10 cellular contexts compared by ENCODE assay signal in the genomic region with DNA sequence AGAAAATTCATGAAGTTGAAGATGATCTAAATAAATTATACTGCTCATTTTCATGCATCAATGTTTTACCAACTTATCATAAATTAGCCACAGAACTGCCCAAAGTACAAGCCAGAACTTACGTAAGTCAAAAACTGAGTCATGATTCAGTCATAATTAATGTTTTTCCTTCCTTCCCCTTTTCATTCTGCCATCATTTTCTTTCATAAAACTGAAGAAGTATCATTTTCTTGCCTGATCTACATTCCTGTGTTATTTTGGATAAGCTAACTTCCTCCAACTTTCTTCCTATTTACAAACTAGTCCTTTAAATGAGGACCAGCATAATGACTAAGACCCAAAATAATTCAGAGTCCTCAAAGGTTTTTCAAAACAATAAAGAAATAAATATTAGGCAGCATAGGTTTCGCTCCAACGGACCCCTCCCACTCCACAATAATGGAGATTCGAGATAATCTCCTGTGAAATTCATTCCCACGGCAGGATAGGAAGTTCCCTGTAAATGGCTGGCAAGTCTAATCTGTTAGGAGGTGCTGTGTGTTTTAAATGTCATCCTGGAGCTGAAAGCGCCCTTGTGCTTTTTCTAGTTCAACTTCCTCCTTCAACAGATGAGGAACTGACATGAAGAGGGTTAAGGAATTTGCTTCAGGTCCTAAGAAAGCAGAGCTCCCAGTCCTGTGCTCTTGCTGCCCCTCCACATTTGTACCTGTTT.
A peak's percentile ranks its signal among the peaks of the same experiment; 100 is the strongest.
DNase-seq lines count a peak whose midpoint lies in the region; TF ChIP-seq lines count a peak whose summit lies in the region.
"Had no signal": no experiment of that assay in that cellular context is flagged by ENCODE, and none has a peak within 500 bp of the region (broad histone marks: within the 10 kb centered on the region; RNA-seq: fewer than 3 reads in every experiment).

No MANE protein-coding gene starts in this region.

- no peak overlapping the region for H2BK5ac ChIP-seq in mesenchymal stem cell (ENCODE audit: low read depth, low read length, poor library complexity, severe bottlenecking)

- H3K36me3 ChIP-seq in mesenchymal stem cell (ENCODE audit: control insufficient read depth in 1 of 2, insufficient read depth in 2 of 2, low read depth in 1 of 2, low read length in 2 of 2): peaks cover 13 to 24% of the 10 kb centered on the region in 2 experiments

- H4K8ac ChIP-seq in mesenchymal stem cell (ENCODE audit: low read length): no peak overlapping the region

- H3K79me1 ChIP-seq in mesenchymal stem cell (replicated peaks; ENCODE audit: low read length, poor library complexity, severe bottlenecking): peaks cover 12% of the 10 kb centered on the region

- H2BK15ac ChIP-seq in mesenchymal stem cell (ENCODE audit: low read depth, poor library complexity, severe bottlenecking): no peak overlapping the region

- H3K4ac ChIP-seq in mesenchymal stem cell (ENCODE audit: low read depth in 1 of 2, low read length in 2 of 2): no peak overlapping the region

- intact Hi-C loops in lower leg skin (cut with DNase I; ENCODE audit: low total_unique reads): no loop called here

- no peaks in the 10 kb centered on the region for H3K27me3 ChIP-seq in mesenchymal stem cell (ENCODE audit: control insufficient read depth in 1 of 2, insufficient read depth in 1 of 2, low read length in 2 of 2)

- no peak overlapping the region for H2AFZ ChIP-seq in mesenchymal stem cell (ENCODE audit: low read depth, low read length)

- no peak overlapping the region for H2BK120ac ChIP-seq in mesenchymal stem cell (ENCODE audit: low read depth, low read length)

- H2BK12ac ChIP-seq in mesenchymal stem cell (ENCODE audit: low read length in 2 of 2): no peak overlapping the region

- H4K91ac ChIP-seq in mesenchymal stem cell (ENCODE audit: low read length): no peak overlapping the region

- H3K14ac ChIP-seq in mesenchymal stem cell (ENCODE audit: low read length in 2 of 2): no peak overlapping the region

- H3K4me3 ChIP-seq in mesenchymal stem cell (ENCODE audit: insufficient read depth in 1 of 2, low read depth in 1 of 2, low read length in 2 of 2) (no peak overlapping the region), lower leg skin (ENCODE audit: low read depth, poor library complexity, severe bottlenecking) (no peak overlapping the region)

- no peaks in the 10 kb centered on the region for H3K9me3 ChIP-seq in mesenchymal stem cell (ENCODE audit: control insufficient read depth, low read length)

- no peak overlapping the region for H3K18ac ChIP-seq in mesenchymal stem cell (ENCODE audit: low read depth in 1 of 2, low read length in 2 of 2)

- no peak overlapping the region for H3K4me2 ChIP-seq in mesenchymal stem cell (ENCODE audit: low read length, poor library complexity, severe bottlenecking)

- TF ChIP-seq POLR2A in lower leg skin (IDR thresholded peaks at IDR 0.05) (no peak), erythroblast (IDR thresholded peaks at IDR 0.05; ENCODE audit: low read length) (no peak)

- H2AK5ac ChIP-seq in mesenchymal stem cell (ENCODE audit: low read length, severe bottlenecking): no peak overlapping the region

- no peak overlapping the region for H3K27ac ChIP-seq in mesenchymal stem cell (ENCODE audit: low read length, poor library complexity, severe bottlenecking)

- peak overlapping the region; percentile 20 for H3K9ac ChIP-seq in mesenchymal stem cell (ENCODE audit: low read length)

- TF ChIP-seq CTCF in AG09319 (IDR thresholded peaks at IDR 0.05; ENCODE audit: low read depth, low read length) (no peak), lower leg skin (IDR thresholded peaks at IDR 0.05) (no peak)

- DNase-seq in AG09319 (ENCODE audit: extremely low read depth, low read depth): peak; percentile 10
- DNase-seq in NOMO-1 treated with dmso at 0.1 percent for 144 hours (lab: John Stamatoyannopoulos, UW; ENCODE audit: unreplicated experiment): peak; percentile 47
- DNase-seq in dedifferentiated amniotic fluid mesenchymal stem cell (ENCODE audit: extremely low spot score): peak; percentile 52
- no peak for DNase-seq in mesenchymal stem cell
- no peak for DNase-seq in lower leg skin (ENCODE audit: low spot score in 2 of 2)
- no peak for DNase-seq in erythroblast (lab: John Stamatoyannopoulos, UW)
- DNase-seq in RPMI8226: no peak
- no peak for DNase-seq in activated CD4-positive, alpha-beta T cell treated with anti-CD3 and anti-CD28 coated beads for 48 hours
- DNase-seq: activated CD4-positive, alpha-beta memory T cell treated with anti-CD3 and anti-CD28 coated beads, Interleukin-2, amount 10 ng/mL, durations not matched to agents 7 days and 5 days; NCI-H2171 treated with DMSO at 0.1 percent for 48 hours had no signal

- WGBS in mesenchymal stem cell: 53% methylated on average over 1 of the region's 6 CpGs
- 57 to 64% methylated on average over 6 of the region's 6 CpGs for WGBS in lower leg skin, 2 donors

- no peak overlapping the region for H3K23ac ChIP-seq in mesenchymal stem cell (ENCODE audit: low read length in 2 of 2)

- no peaks in the 10 kb centered on the region for H3K4me1 ChIP-seq in mesenchymal stem cell (ENCODE audit: control insufficient read depth, insufficient read depth, low read depth, low read length)

Comparison
In these comparisons a context has a peak if more than half of its experiments do, and no peak if none do; other contexts are left out.
1. DNase-seq: peak in AG09319 (single experiment), NOMO-1 treated with dmso at 0.1 percent for 144 hours (single experiment) and dedifferentiated amniotic fluid mesenchymal stem cell (single experiment); none in mesenchymal stem cell (single experiment), lower leg skin (0 of 2), erythroblast (0 of 2), RPMI8226 (single experiment) and activated CD4-positive, alpha-beta T cell treated with anti-CD3 and anti-CD28 coated beads for 48 hours (single experiment).